7 cellular contexts compared by ENCODE assay signal in genomic region chr10:16737420-16737819, GRCh38.
"Had no signal": no experiment of that assay in that cellular context is flagged by ENCODE, and none has a peak within 500 bp of the region (broad histone marks: within the 10 kb centered on the region; RNA-seq: fewer than 3 reads in every experiment).

No MANE protein-coding gene starts in this region.

- H3K4me3 Mint-ChIP-seq: IgD-negative memory B cell had no signal

- H3K27me3 Mint-ChIP-seq: IgD-negative memory B cell had no signal

- DNase-seq: IMR-90, KBM-7, KG1 had no signal

- H3K27ac Mint-ChIP-seq: IgD-negative memory B cell had no signal

- FAIRE-seq: HepG2, HTR-8/SVneo had no signal

- H3K4me1 Mint-ChIP-seq: IgD-negative memory B cell had no signal

- H3K27ac ChIP-seq: HL-60 had no signal

- ATAC-seq: HepG2 had no signal
